23 cellular contexts compared by ENCODE assay signal in the genomic region with DNA sequence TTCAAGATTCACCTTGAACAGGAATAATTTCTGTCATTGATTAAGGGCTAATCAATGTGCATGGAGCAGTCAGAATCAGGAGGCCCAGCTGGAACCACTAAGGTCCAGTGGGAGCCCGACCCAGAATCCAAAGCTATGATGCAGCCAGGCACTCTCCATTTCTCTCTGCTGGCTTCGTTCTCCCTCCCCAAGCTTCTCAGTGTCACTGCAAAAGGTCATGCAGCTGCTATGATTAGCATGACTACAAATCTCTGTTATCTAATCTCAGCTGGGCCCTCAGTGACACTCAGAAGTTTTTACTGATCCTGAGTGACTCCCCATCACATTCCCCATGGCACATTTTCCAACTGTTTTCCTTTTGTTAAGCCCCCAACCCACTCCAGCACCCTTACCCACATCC. TPM values are rescaled to one million over a fixed set of nuclear protein-coding genes. Genes with fewer than 3 reads are reported as not detected.
"Had no signal": no experiment of that assay in that cellular context is flagged by ENCODE, and none has a peak within 500 bp of the region (broad histone marks: within the 10 kb centered on the region; RNA-seq: fewer than 3 reads in every experiment).

No MANE protein-coding gene starts in this region.

- H3K27me3 ChIP-seq: body of pancreas, colonic mucosa, heart left ventricle, stomach had no signal

- H3K4me3 ChIP-seq: body of pancreas, colonic mucosa, heart left ventricle, SK-N-MC, stomach had no signal

- H3K36me3 ChIP-seq: colonic mucosa, heart left ventricle, stomach had no signal

- DNase-seq: activated B cell treated with CpG ODN at 0.5 μM for 24 hours; activated CD4-positive, alpha-beta T cell treated with anti-CD3 and anti-CD28 coated beads, Interleukin-2, amount 10 ng/mL, durations not matched to agents 24 days and 14 days; activated CD8-positive, alpha-beta T cell treated with anti-CD3 and anti-CD28 coated beads for 36 hours; activated naive CD4-positive, alpha-beta T cell treated with Interleukin-2 at 50 U/mL for 16 hours; activated naive CD8-positive, alpha-beta T cell treated with anti-CD3 and anti-CD28 coated beads, Interleukin-2, amount 10 ng/mL, durations not matched to agents 7 days and 5 days; activated T-cell treated with anti-CD3 and anti-CD28 coated beads, Interleukin-2, amount 50 U/mL, for 24 hours; body of pancreas; colonic mucosa; endodermal cell; heart left ventricle; kidney glomerular epithelial cell; mesenchymal stem cell; natural killer cell; posterior cingulate gyrus; retina; small intestine; stimulated activated CD4-positive, alpha-beta T cell treated with anti-CD3 and anti-CD28 coated beads, Interleukin-4, amount 100 ng/mL, for 24 hours; stomach; T-helper 1 cell; T-helper 9 cell had no signal

- H3K4me1 ChIP-seq: colonic mucosa, stomach had no signal

- H3K27ac ChIP-seq: body of pancreas, colonic mucosa, epithelial cell of prostate, heart left ventricle, SK-N-MC, stomach had no signal

- ATAC-seq: activated CD8-positive, alpha-beta T cell treated with anti-CD3 and anti-CD28 coated beads for 36 hours; body of pancreas; natural killer cell; stimulated activated effector memory CD8-positive, alpha-beta T cell treated with anti-CD3 and anti-CD28 coated beads, Interleukin-12 subunit alpha, Interleukin-12 subunit beta, amount 100 ng/mL, for 72 hours had no signal

- H3K9me3 ChIP-seq: body of pancreas, colonic mucosa, heart left ventricle, stomach had no signal

RNA-seq across cellular contexts. Expression of a gene that starts 31.1 kb away (rescaled TPM):
- total RNA-seq: activated B cell treated with CpG ODN at 0.5 μM for 24 hours had no signal
